7 cellular contexts compared by ENCODE assay signal in genomic region chr5:69913771-69914170, GRCh38.
DNase-seq lines count a peak whose midpoint lies in the region; ATAC-seq and TF ChIP-seq lines count a peak whose summit lies in the region.
"Not testable (repeated sequence)": the region's sequence is repeated elsewhere in the genome, so short reads cannot be mapped to it uniquely, and the experiment has no call there.

No MANE protein-coding gene starts in this region.

- H3K36me3 Mint-ChIP-seq in T-helper 2 cell treated with Interferon-gamma antibody and Interleukin-4, amounts not matched to agents 5 μg/mL and 100 μg/mL, for 36 hours (ENCODE audit: low read depth); activated T-helper 2 cell treated with anti-CD3 and anti-CD28 coated beads, Interferon-gamma antibody, Interleukin-2, Interleukin-4, amounts not matched to agents 10 μg/mL and 5 μg/mL and 100 μg/mL, durations not matched to agents 14 hours and 24 hours and 36 hours (ENCODE audit: low read depth): not testable (repeated sequence)

- H3K4me1 Mint-ChIP-seq in T-helper 2 cell treated with Interferon-gamma antibody and Interleukin-4, amounts not matched to agents 5 μg/mL and 100 μg/mL, for 36 hours (ENCODE audit: low read depth); activated T-helper 2 cell treated with anti-CD3 and anti-CD28 coated beads, Interferon-gamma antibody, Interleukin-2, Interleukin-4, amounts not matched to agents 10 μg/mL and 5 μg/mL and 100 μg/mL, durations not matched to agents 14 hours and 24 hours and 36 hours (ENCODE audit: low read depth): not testable (repeated sequence)

- H3K36me3 ChIP-seq in colonic mucosa, prostate gland: not testable (repeated sequence)

- H3K4me1 ChIP-seq in colonic mucosa; prostate gland (replicated peaks): not testable (repeated sequence)

- not testable (repeated sequence) for TF ChIP-seq CTCF in colonic mucosa (IDR thresholded peaks at IDR 0.05); prostate gland (IDR thresholded peaks at IDR 0.05)

- not testable (repeated sequence) for H3K27me3 Mint-ChIP-seq in T-helper 2 cell treated with Interferon-gamma antibody and Interleukin-4, amounts not matched to agents 5 μg/mL and 100 μg/mL, for 36 hours (ENCODE audit: low read depth); activated T-helper 2 cell treated with anti-CD3 and anti-CD28 coated beads, Interferon-gamma antibody, Interleukin-2, Interleukin-4, amounts not matched to agents 10 μg/mL and 5 μg/mL and 100 μg/mL, durations not matched to agents 14 hours and 24 hours and 36 hours (ENCODE audit: low read depth)

- ATAC-seq in left lobe of liver; stimulated activated naive CD8-positive, alpha-beta T cell treated with anti-CD3 and anti-CD28 coated beads, Interleukin-15, Interleukin-2, amounts not matched to agents 100 U/mL and 50 U/mL, for 24 hours: not testable (repeated sequence)

- H3K27ac Mint-ChIP-seq in T-helper 2 cell treated with Interferon-gamma antibody and Interleukin-4, amounts not matched to agents 5 μg/mL and 100 μg/mL, for 36 hours; activated T-helper 2 cell treated with anti-CD3 and anti-CD28 coated beads, Interferon-gamma antibody, Interleukin-2, Interleukin-4, amounts not matched to agents 10 μg/mL and 5 μg/mL and 100 μg/mL, durations not matched to agents 14 hours and 24 hours and 36 hours: not testable (repeated sequence)

- not testable (repeated sequence) for H3K27ac ChIP-seq in colonic mucosa, prostate gland

- H3K4me3 ChIP-seq in colonic mucosa, prostate gland: not testable (repeated sequence)

- H3K4me3 Mint-ChIP-seq in T-helper 2 cell treated with Interferon-gamma antibody and Interleukin-4, amounts not matched to agents 5 μg/mL and 100 μg/mL, for 36 hours; activated T-helper 2 cell treated with anti-CD3 and anti-CD28 coated beads, Interferon-gamma antibody, Interleukin-2, Interleukin-4, amounts not matched to agents 10 μg/mL and 5 μg/mL and 100 μg/mL, durations not matched to agents 14 hours and 24 hours and 36 hours (ENCODE audit: low read depth): not testable (repeated sequence)

- not testable (repeated sequence) for H3K9ac ChIP-seq in colonic mucosa (ENCODE audit: low read depth in 2 of 2, low read length in 2 of 2)

- intact Hi-C loops in activated T-helper 2 cell treated with anti-CD3 and anti-CD28 coated beads, Interferon-gamma antibody, Interleukin-2, Interleukin-4, amounts not matched to agents 10 μg/mL and 5 μg/mL and 100 μg/mL, durations not matched to agents 14 hours and 24 hours and 36 hours (cut with micrococcal nuclease); colonic mucosa (cut with DNase I); prostate gland (cut with DNase I): not testable (repeated sequence)

- peak; percentile 5 for DNase-seq in T-helper 2 cell treated with Interferon-gamma antibody and Interleukin-4, amounts not matched to agents 5 μg/mL and 100 μg/mL, for 36 hours (ENCODE audit: low spot score)
- peak; percentile 55 for DNase-seq in activated CD8-positive, alpha-beta memory T cell treated with anti-CD3 and anti-CD28 coated beads for 24 hours
- peak; percentile 9 for DNase-seq in activated T-helper 2 cell treated with anti-CD3 and anti-CD28 coated beads, Interferon-gamma antibody, Interleukin-2, Interleukin-4, amounts not matched to agents 10 μg/mL and 5 μg/mL and 100 μg/mL, durations not matched to agents 14 hours and 24 hours and 36 hours (ENCODE audit: low spot score)
- DNase-seq in colonic mucosa (peak; percentile 2), left lobe of liver (ENCODE audit: low spot score) (peak; percentile 11), prostate gland (ENCODE audit: low spot score) (peak; percentile 0)
- peak; percentile 0 for DNase-seq in stimulated activated naive CD8-positive, alpha-beta T cell treated with anti-CD3 and anti-CD28 coated beads, Interleukin-15, Interleukin-2, amounts not matched to agents 100 U/mL and 50 U/mL, for 24 hours

- WGBS in prostate gland, result 89% methylated on average over 8 of the region's 10 CpGs

- H3K27me3 ChIP-seq in colonic mucosa; prostate gland (replicated peaks; ENCODE audit: insufficient read depth): not testable (repeated sequence)

- not testable (repeated sequence) for H3K9me3 ChIP-seq in colonic mucosa, prostate gland

- H3K9me3 Mint-ChIP-seq in T-helper 2 cell treated with Interferon-gamma antibody and Interleukin-4, amounts not matched to agents 5 μg/mL and 100 μg/mL, for 36 hours; activated T-helper 2 cell treated with anti-CD3 and anti-CD28 coated beads, Interferon-gamma antibody, Interleukin-2, Interleukin-4, amounts not matched to agents 10 μg/mL and 5 μg/mL and 100 μg/mL, durations not matched to agents 14 hours and 24 hours and 36 hours: not testable (repeated sequence)

- not testable (repeated sequence) for TF ChIP-seq POLR2A in prostate gland (IDR thresholded peaks at IDR 0.05)

Comparison
In these comparisons a context has a peak if more than half of its experiments do, and no peak if none do; other contexts are left out.
1. DNase-seq: peak in every context shown above with its lines; median percentile 55 in activated CD8-positive, alpha-beta memory T cell treated with anti-CD3 and anti-CD28 coated beads for 24 hours; 11 in left lobe of liver; 9 in activated T-helper 2 cell treated with anti-CD3 and anti-CD28 coated beads, Interferon-gamma antibody, Interleukin-2, Interleukin-4, amounts not matched to agents 10 μg/mL and 5 μg/mL and 100 μg/mL, durations not matched to agents 14 hours and 24 hours and 36 hours; 5 in T-helper 2 cell treated with Interferon-gamma antibody and Interleukin-4, amounts not matched to agents 5 μg/mL and 100 μg/mL, for 36 hours; 2 in colonic mucosa; 0 in prostate gland; 0 in stimulated activated naive CD8-positive, alpha-beta T cell treated with anti-CD3 and anti-CD28 coated beads, Interleukin-15, Interleukin-2, amounts not matched to agents 100 U/mL and 50 U/mL, for 24 hours.